1 cellular context compared by ENCODE assay signal in genomic region chr19:3138268-3138667, GRCh38.
TF ChIP-seq lines count a peak whose summit lies in the region.

No MANE protein-coding gene starts in this region.

TF ChIP-seq in H1, 55 proteins besides CTCF, POLR2A, EP300 and RAD21:
- no peak for TF ChIP-seq YY1 (IDR thresholded peaks at IDR 0.05; ENCODE audit: low read depth, low read length)
